26 cellular contexts compared by ENCODE assay signal in genomic region chr5:181054871-181055494, GRCh38. TPM values are rescaled to one million over a fixed set of nuclear protein-coding genes. Genes with fewer than 3 reads are reported as not detected.
DNase-seq lines count a peak whose midpoint lies in the region; ATAC-seq and TF ChIP-seq lines count a peak whose summit lies in the region.
"Had no signal": no experiment of that assay in that cellular context is flagged by ENCODE, and none has a peak within 500 bp of the region (broad histone marks: within the 10 kb centered on the region; RNA-seq: fewer than 3 reads in every experiment).

No MANE protein-coding gene starts in this region.

- in situ Hi-C loops in KBM-7 (cut with MboI; ENCODE audit: low pct_unique_long_range_greater_than_20kb, low sequenced_read_pairs), result no loop called here

- 24 to 62% (median 39%) methylated on average over 8 of the region's 8 CpGs for WGBS in heart left ventricle, 4 donors
- 41 to 53% (median 46%) methylated on average over 6 to 8 of the region's 8 CpGs for WGBS in spleen, 5 donors

- intact Hi-C loops in heart left ventricle (cut with DNase I) (loop anchor here in 4 of 10 donors (5.0 to 10.0 kb wide), 5 partner anchors 100 to 270 kb away; partner anchors contain the start of gene ZFP62 (in 1 of the 4)), left ventricle myocardium superior (cut with micrococcal nuclease) (no loop called here), spleen (cut with DNase I; ENCODE audit: low total_unique reads) (no loop called here)

- H3K27ac ChIP-seq in heart left ventricle (peak overlapping the region in 7 of 12 donors; percentile 75 to 89 (median 87)), spleen (peak overlapping the region in 5 of 8 donors; percentile 81 to 89 (median 88))
- H3K27ac ChIP-seq: A549, body of pancreas, C4-2B, coronary artery, vagina had no signal

- TF ChIP-seq CTCF in heart left ventricle (IDR thresholded peaks at IDR 0.05), result no peak
- TF ChIP-seq CTCF in spleen (IDR thresholded peaks at IDR 0.05 in 8 of 11, conservative IDR thresholded peaks at IDR 0.05 in 3 of 11), result no peak

- peak overlapping the region in 9 of 12 donors; percentile 36 to 72 (median 63) for H3K4me3 ChIP-seq in heart left ventricle
- H3K4me3 ChIP-seq in spleen, result peak overlapping the region in 5 of 8 donors; percentile 10 to 80 (median 63)
- H3K4me3 ChIP-seq: A549, body of pancreas, coronary artery had no signal

- no peak for TF ChIP-seq POLR2A in heart left ventricle (IDR thresholded peaks at IDR 0.05)
- no peak for TF ChIP-seq POLR2A in spleen (IDR thresholded peaks at IDR 0.05)

- no peak for DNase-seq in heart left ventricle
- DNase-seq in left ventricle myocardium superior, result no peak
- DNase-seq in KBM-7, result peak; percentile 56
- peak; percentile 45 for DNase-seq in ecto neural progenitor cell (ENCODE audit: low spot score)
- DNase-seq in spleen, result no peak
- no peak for DNase-seq in cerebellar cortex (ENCODE audit: low spot score)
- DNase-seq: activated CD8-positive, alpha-beta T cell treated with anti-CD3 and anti-CD28 coated beads for 36 hours; activated naive CD8-positive, alpha-beta T cell treated with anti-CD3 and anti-CD28 coated beads for 36 hours; activated T-cell treated with anti-CD3 and anti-CD28 coated beads, Interleukin-2, amount 50 U/mL, for 72 hours; body of pancreas; kidney glomerular epithelial cell; mesenchymal stem cell; NCI-H1105; NCI-H2081 treated with DMSO at 0.1 percent for 48 hours; NCI-H524 treated with DMSO at 0.1 percent for 48 hours; SIG-M5; stimulated activated CD4-positive, alpha-beta T cell treated with anti-CD3 and anti-CD28 coated beads, Interleukin-12 subunit alpha, Interleukin-12 subunit beta, amount 100 ng/mL, for 4 hours; substantia nigra had no signal

- H3K27me3 ChIP-seq in heart left ventricle (peaks cover 25 to 92% (median 83%) of the 10 kb centered on the region in 9 donors), spleen (replicated peaks in 1 of 7) (peaks cover 0 to 100% (median 46%) of the 10 kb centered on the region in 7 donors)

- peak in 1 of 4 donors; percentile 32 for ATAC-seq in heart left ventricle
- no peak for ATAC-seq in left ventricle myocardium superior
- no peak for ATAC-seq in HG02870 (IDR thresholded peaks at IDR 0.05; ENCODE audit: unreplicated experiment)
- ATAC-seq in SK-N-SH treated with all-trans-retinoic acid at 6 μM for 48 hours, result no peak
- ATAC-seq: A549; activated CD8-positive, alpha-beta T cell treated with anti-CD3 and anti-CD28 coated beads for 36 hours; activated T-cell treated with anti-CD3 and anti-CD28 coated beads, Interleukin-2, amount 50 U/mL, for 72 hours; body of pancreas had no signal

- H3K36me3 ChIP-seq in heart left ventricle (peaks cover 0 to 20% (median 0%) of the 10 kb centered on the region in 9 donors), spleen (peaks cover 0 to 8% (median 0%) of the 10 kb centered on the region in 6 donors)
- H3K36me3 ChIP-seq: vagina had no signal

- H3K9me3 ChIP-seq in heart left ventricle, result no peaks in the 10 kb centered on the region
- no peaks in the 10 kb centered on the region for H3K9me3 ChIP-seq in spleen
- H3K9me3 ChIP-seq: A549, body of pancreas, vagina had no signal

- H3K4me1 ChIP-seq in heart left ventricle (peaks cover 0 to 48% (median 16%) of the 10 kb centered on the region in 12 donors), spleen (peaks cover 0 to 86% (median 36%) of the 10 kb centered on the region in 6 donors)
- H3K4me1 ChIP-seq: A549 had no signal

TF ChIP-seq in SK-N-SH treated with all-trans-retinoic acid at 6 μM for 48 hours, 23 proteins besides CTCF, POLR2A, EP300 and RAD21:
- TF ChIP-seq TCF4 (CRISPR knock-in tag; IDR thresholded peaks at IDR 0.05; ENCODE audit: borderline replicate concordance), result no peak
- TF ChIP-seq ZFP30 (CRISPR knock-in tag; IDR thresholded peaks at IDR 0.05), result no peak
- TF ChIP-seq TSHZ2 (CRISPR knock-in tag; IDR thresholded peaks at IDR 0.05), result no peak
- no peak for TF ChIP-seq ZNF8 (CRISPR knock-in tag; IDR thresholded peaks at IDR 0.05)
- TF ChIP-seq TOX (CRISPR knock-in tag; IDR thresholded peaks at IDR 0.05; ENCODE audit: borderline replicate concordance), result no peak
- no peak for TF ChIP-seq ZNF565 (CRISPR knock-in tag; conservative IDR thresholded peaks at IDR 0.05; ENCODE audit: low read depth)
- no peak for TF ChIP-seq CSRNP3 (CRISPR knock-in tag; IDR thresholded peaks at IDR 0.05)
- no peak for TF ChIP-seq ISL1 (CRISPR knock-in tag; IDR thresholded peaks at IDR 0.05)
- no peak for TF ChIP-seq PATZ1 (CRISPR knock-in tag; IDR thresholded peaks at IDR 0.05; ENCODE audit: borderline replicate concordance)

RNA-seq across cellular contexts. Expression of gene BTNL9, which starts 14.9 kb away (rescaled TPM):
- 10 to 100 TPM; 28.6 to 75.0 (median 34.9) TPM for total RNA-seq in heart left ventricle
- polyA plus RNA-seq in heart left ventricle, result 10 to 100 TPM; 32.5 to 88.2 TPM
- 37.8 TPM for total RNA-seq in left ventricle myocardium superior
- total RNA-seq in spleen, result 100 to 1,000 TPM in 1 of 7 donors, 10 to 100 TPM in 6; 41.6 to 123 (median 86.3) TPM
- polyA plus RNA-seq in spleen, result 10 to 100 TPM; 17.2 to 91.1 (median 32.6) TPM
- total RNA-seq: activated CD8-positive, alpha-beta T cell treated with anti-CD3 and anti-CD28 coated beads for 36 hours; fibroblast of villous mesenchyme; LHCN-M2 had no signal

Comparison
In these comparisons a context has a peak if more than half of its experiments do, and no peak if none do; other contexts are left out.
1. DNase-seq: peak in KBM-7 (single experiment) and ecto neural progenitor cell (single experiment); none in heart left ventricle (0 of 5), left ventricle myocardium superior (single experiment), spleen (single experiment) and cerebellar cortex (single experiment).